8 cellular contexts compared by ENCODE assay signal in the genomic region with DNA sequence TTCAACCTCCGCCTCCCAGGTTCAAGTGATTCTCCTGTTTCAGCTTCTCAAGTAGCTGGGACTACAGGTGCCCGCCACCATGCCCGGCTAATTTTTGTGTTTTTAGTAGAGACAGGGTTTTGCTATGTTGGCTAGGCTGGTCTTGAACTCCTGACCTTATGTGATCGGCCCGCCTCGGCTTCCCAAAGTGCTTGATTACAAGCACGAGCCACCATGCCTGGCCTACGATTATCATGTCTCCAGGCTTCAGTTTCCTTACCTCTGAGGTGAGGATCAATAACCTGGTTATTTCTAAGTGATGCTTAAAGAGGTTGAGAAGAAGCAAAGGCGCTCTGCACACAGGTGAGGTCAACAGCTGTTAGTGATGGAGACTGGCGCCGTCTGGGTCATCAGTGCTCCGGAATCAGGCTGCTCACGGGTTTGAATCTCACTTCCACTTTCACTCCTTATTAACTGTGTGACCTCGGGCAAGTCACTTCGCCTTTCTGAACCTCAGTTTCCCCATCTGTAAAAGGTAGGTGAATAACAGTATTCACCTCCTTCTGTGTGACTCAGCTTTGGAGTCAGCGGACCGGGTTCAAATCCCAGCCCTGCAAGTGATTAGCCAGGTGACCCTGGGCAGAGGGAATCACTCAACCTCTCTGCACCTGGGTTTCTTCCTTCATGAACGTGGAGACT. TPM values are rescaled to one million over a fixed set of nuclear protein-coding genes. Genes with fewer than 3 reads are reported as not detected.
DNase-seq lines count a peak whose midpoint lies in the region; ATAC-seq and TF ChIP-seq lines count a peak whose summit lies in the region.

No MANE protein-coding gene starts in this region.

- TF ChIP-seq POLR2A in ovary (IDR thresholded peaks at IDR 0.05): no peak

- no peaks in the 10 kb centered on the region for H3K36me3 Mint-ChIP-seq in endothelial cell (ENCODE audit: low read depth, unreplicated experiment)

- peak overlapping the region; percentile 44 for H3K27ac Mint-ChIP-seq in endothelial cell (ENCODE audit: unreplicated experiment)

- peak overlapping the region; percentile 86 for H3K4me3 Mint-ChIP-seq in endothelial cell (ENCODE audit: unreplicated experiment)

- no peak for TF ChIP-seq EP300 in ovary (IDR thresholded peaks at IDR 0.05)

- TF ChIP-seq CTCF in AG09309 (IDR thresholded peaks at IDR 0.05; ENCODE audit: control insufficient read depth, insufficient read depth, low read depth, low read length, missing control alignments) (no peak), endothelial cell (IDR thresholded peaks at IDR 0.05; ENCODE audit: unreplicated experiment) (no peak), ovary (IDR thresholded peaks at IDR 0.05) (no peak)

- no peaks in the 10 kb centered on the region for H3K9me3 Mint-ChIP-seq in endothelial cell (ENCODE audit: unreplicated experiment)

- peaks cover 6% of the 10 kb centered on the region for H3K4me1 ChIP-seq in ovary (ENCODE audit: insufficient read depth)

- H3K4me3 ChIP-seq in AG09309 (ENCODE audit: control insufficient read depth, low read depth, low read length) (peak overlapping the region; percentile 65), ovary (peak overlapping the region; percentile 91)

- ATAC-seq in GM19351 (IDR thresholded peaks at IDR 0.05; ENCODE audit: unreplicated experiment) (peak; percentile 60), HG03039 (IDR thresholded peaks at IDR 0.05; ENCODE audit: unreplicated experiment) (no peak)

- WGBS in ovary, 3 donors: 62 to 66% (median 65%) methylated on average over 18 of the region's 18 CpGs

- intact Hi-C loops in ovary (cut with DNase I): no loop called here

- peaks cover 3% of the 10 kb centered on the region for H3K27me3 Mint-ChIP-seq in endothelial cell (ENCODE audit: unreplicated experiment)

- H3K4me1 Mint-ChIP-seq in endothelial cell (ENCODE audit: unreplicated experiment): peaks cover 12% of the 10 kb centered on the region

- H3K27me3 ChIP-seq in ovary: no peaks in the 10 kb centered on the region

- DNase-seq in AG09309 (ENCODE audit: low read depth) (no peak), NAMALWA (ENCODE audit: low spot score) (peak; percentile 56), endothelial cell (ENCODE audit: low spot score) (no peak), ovary (no peak), cortex of kidney (lab: John Stamatoyannopoulos, UW) (no peak), ecto neural progenitor cell (ENCODE audit: low spot score) (no peak)

- no peaks in the 10 kb centered on the region for H3K36me3 ChIP-seq in ovary

- no peaks in the 10 kb centered on the region for H3K9me3 ChIP-seq in ovary

- no peak overlapping the region for H3K27ac ChIP-seq in ovary

RNA-seq across cellular contexts. Expression of a gene that starts 0.7 kb away (rescaled TPM):
- 21.8 TPM for total RNA-seq in endothelial cell (ENCODE audit: unreplicated experiment)
- 10 to 100 TPM; 10.0 to 31.1 (median 24.9) TPM for total RNA-seq in ovary
- polyA plus RNA-seq in ovary: 10 to 100 TPM; 10.3 to 17.3 TPM
